22 cellular contexts compared by ENCODE assay signal in the genomic region with DNA sequence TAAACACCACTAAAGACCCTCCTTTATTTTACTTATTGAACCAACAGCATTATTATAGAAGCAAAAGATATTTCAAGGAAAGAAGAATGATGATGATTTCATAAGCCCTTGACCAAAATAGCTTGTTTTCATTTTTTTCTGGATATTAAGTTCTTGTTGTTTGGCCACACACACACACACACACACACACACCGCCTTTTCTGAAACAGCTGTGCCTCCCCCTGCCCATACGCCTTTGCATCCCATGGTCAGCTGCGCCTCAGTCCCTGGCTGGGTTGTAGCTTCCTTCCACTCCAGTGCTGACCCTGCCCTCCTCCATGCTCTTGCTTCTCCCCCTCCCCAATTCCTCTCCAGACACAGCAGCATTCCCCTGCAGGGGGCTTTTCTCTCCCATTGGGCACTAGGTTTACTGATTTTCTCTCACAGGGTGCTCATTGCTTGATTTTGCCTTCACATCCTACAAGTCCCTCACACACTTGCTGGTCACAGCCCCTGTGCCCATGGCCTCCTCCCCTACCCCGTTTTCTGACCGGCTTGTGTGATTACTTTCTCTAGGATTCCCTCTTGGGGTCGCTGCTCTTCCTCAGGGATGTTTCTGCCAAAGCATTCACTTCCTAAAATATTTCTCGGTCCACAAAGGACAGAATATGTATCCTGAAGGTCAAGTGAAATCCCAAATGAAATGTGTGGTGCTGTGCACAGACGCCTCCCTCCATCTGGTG. TPM values are rescaled to one million over a fixed set of nuclear protein-coding genes. Genes with fewer than 3 reads are reported as not detected.
"Had no signal": no experiment of that assay in that cellular context is flagged by ENCODE, and none has a peak within 500 bp of the region (broad histone marks: within the 10 kb centered on the region; RNA-seq: fewer than 3 reads in every experiment).

No MANE protein-coding gene starts in this region.

- H3K36me3 ChIP-seq: esophagus squamous epithelium, gastroesophageal sphincter, left ventricle myocardium inferior, lower lobe of right lung, right atrium auricular region, sigmoid colon, uterus had no signal

- H3K4me1 ChIP-seq: lower lobe of right lung, sigmoid colon, uterus had no signal

- H3K27ac ChIP-seq: epithelial cell of prostate, esophagus squamous epithelium, gastroesophageal sphincter, left ventricle myocardium inferior, lower lobe of right lung, right atrium auricular region, sigmoid colon, uterus had no signal

- H3K4me3 ChIP-seq: esophagus squamous epithelium, gastroesophageal sphincter, left ventricle myocardium inferior, lower lobe of right lung, right atrium auricular region, sigmoid colon, uterus had no signal

- DNase-seq: effector memory CD4-positive, alpha-beta T cell; esophagus squamous epithelium; foreskin fibroblast; immature natural killer cell; left ventricle myocardium inferior; lower lobe of right lung; naive B cell; nephron progenitor cell; sigmoid colon; small intestine; stimulated activated CD4-positive, alpha-beta T cell treated with anti-CD3 and anti-CD28 coated beads, Interleukin-12 subunit alpha, Interleukin-12 subunit beta, amount 100 ng/mL, for 4 hours; stimulated activated naive CD4-positive, alpha-beta T cell; trophoblast cell; uterus had no signal

- H3K27me3 ChIP-seq: right atrium auricular region, uterus had no signal

- H3K9me3 ChIP-seq: esophagus squamous epithelium, gastroesophageal sphincter, left ventricle myocardium inferior, lower lobe of right lung, right atrium auricular region, sigmoid colon, uterus had no signal

- H3K4me1 Mint-ChIP-seq: immature natural killer cell, memory B cell, naive B cell had no signal

- H3K4me3 Mint-ChIP-seq: immature natural killer cell, memory B cell, mesothelial cell of epicardium, nephron progenitor cell had no signal

- H3K36me3 Mint-ChIP-seq: immature natural killer cell, memory B cell, mesothelial cell of epicardium, naive B cell had no signal

- H3K9me3 Mint-ChIP-seq: immature natural killer cell, memory B cell, mesothelial cell of epicardium, naive B cell, nephron progenitor cell had no signal

- H3K27ac Mint-ChIP-seq: immature natural killer cell, memory B cell, mesothelial cell of epicardium, naive B cell, nephron progenitor cell had no signal

RNA-seq across cellular contexts. Expression of a gene that starts 18.4 kb away (rescaled TPM):
- total RNA-seq: mesothelial cell of epicardium had no signal
- polyA plus RNA-seq: keratinocyte had no signal

RNA-seq across cellular contexts. Expression of a gene that starts 42.0 kb away (rescaled TPM):
- total RNA-seq: esophagus squamous epithelium, left ventricle myocardium inferior, posterior vena cava had no signal

RNA-seq across cellular contexts. Expression of a gene that starts 43.5 kb away (rescaled TPM):
- total RNA-seq: gastroesophageal sphincter, lower lobe of right lung, osteocyte, right atrium auricular region, sigmoid colon had no signal
- polyA plus RNA-seq: immature natural killer cell had no signal

RNA-seq across cellular contexts. Expression of a gene that starts 53.4 kb away (rescaled TPM):
- polyA plus RNA-seq: immature natural killer cell had no signal
